8 cellular contexts compared by ENCODE assay signal in the genomic region with DNA sequence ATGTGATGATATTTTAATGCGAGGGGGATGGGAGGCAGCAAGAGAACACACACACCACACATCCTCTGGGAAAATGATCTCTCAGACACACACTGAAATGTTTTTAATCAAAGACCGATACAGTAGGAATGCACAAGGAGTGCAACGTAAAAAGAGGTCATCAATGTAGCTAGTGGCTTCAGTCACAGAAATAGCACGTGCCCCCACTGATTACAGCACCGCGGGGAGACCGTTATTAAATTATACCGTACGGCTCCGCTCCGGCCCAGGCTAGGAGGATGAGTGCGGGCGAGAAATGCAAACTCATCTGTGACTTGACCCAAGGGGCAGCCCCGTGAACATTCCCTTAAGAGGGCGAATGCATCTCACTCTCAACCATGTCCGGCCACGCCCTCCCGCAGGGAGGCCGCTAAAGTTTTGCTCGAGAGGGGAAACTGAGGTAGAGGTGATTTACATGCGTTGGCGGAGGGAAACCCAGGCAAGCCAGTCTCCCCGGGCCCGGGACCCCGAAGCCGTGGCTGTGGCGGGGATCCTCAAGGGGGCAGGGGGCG.
DNase-seq lines count a peak whose midpoint lies in the region; ATAC-seq and TF ChIP-seq lines count a peak whose summit lies in the region.

No MANE protein-coding gene starts in this region.

- peak overlapping the region; percentile 95 for H3K27ac ChIP-seq in muscle layer of colon (ENCODE audit: low read depth, low read length)

- TF ChIP-seq POLR2A in erythroblast (IDR thresholded peaks at IDR 0.05; ENCODE audit: low read length): no peak

- no peaks in the 10 kb centered on the region for H3K9me3 ChIP-seq in muscle layer of colon (ENCODE audit: low read length)

- H3K27me3 ChIP-seq in muscle layer of colon (ENCODE audit: control insufficient read depth in 1 of 2, insufficient read depth in 2 of 2, low read length in 2 of 2): no peaks in the 10 kb centered on the region

- peaks cover 47% of the 10 kb centered on the region for H3K4me1 ChIP-seq in muscle layer of colon (ENCODE audit: insufficient read depth, low read length)

- H3K9ac ChIP-seq in muscle layer of colon (ENCODE audit: low read length): peak overlapping the region; percentile 83

- peak overlapping the region; percentile 70 to 94 for H3K4me3 ChIP-seq in muscle layer of colon (ENCODE audit: low read depth in 1 of 2, low read length in 2 of 2)

- ATAC-seq in GM21367 (IDR thresholded peaks at IDR 0.05; ENCODE audit: unreplicated experiment): peak; percentile 43
- ATAC-seq in stimulated activated naive CD8-positive, alpha-beta T cell treated with anti-CD3 and anti-CD28 coated beads, Interleukin-15, Interleukin-2, amounts not matched to agents 100 U/mL and 50 U/mL, for 24 hours: peak; percentile 81

- DNase-seq in EH (ENCODE audit: low read depth) (peak; percentile 65), HS-5 (ENCODE audit: low read depth) (peak; percentile 18), erythroblast (lab: John Stamatoyannopoulos, UW) (peak; percentile 87 to 91), DMS153 (lab: John Stamatoyannopoulos, UW) (no peak)
- DNase-seq in activated CD4-positive, CD25-positive, alpha-beta regulatory T cell treated with anti-CD3 and anti-CD28 coated beads, Interleukin-2, amount 50 U/mL, for 72 hours: peak; percentile 78
- DNase-seq in stimulated activated naive CD8-positive, alpha-beta T cell treated with anti-CD3 and anti-CD28 coated beads, Interleukin-15, Interleukin-2, amounts not matched to agents 100 U/mL and 50 U/mL, for 24 hours: peak; percentile 82

- H3K36me3 ChIP-seq in muscle layer of colon (ENCODE audit: insufficient read depth, low read length): peaks cover 8% of the 10 kb centered on the region
